ENCODE assay signal across 9 cellular contexts in the genomic region with DNA sequence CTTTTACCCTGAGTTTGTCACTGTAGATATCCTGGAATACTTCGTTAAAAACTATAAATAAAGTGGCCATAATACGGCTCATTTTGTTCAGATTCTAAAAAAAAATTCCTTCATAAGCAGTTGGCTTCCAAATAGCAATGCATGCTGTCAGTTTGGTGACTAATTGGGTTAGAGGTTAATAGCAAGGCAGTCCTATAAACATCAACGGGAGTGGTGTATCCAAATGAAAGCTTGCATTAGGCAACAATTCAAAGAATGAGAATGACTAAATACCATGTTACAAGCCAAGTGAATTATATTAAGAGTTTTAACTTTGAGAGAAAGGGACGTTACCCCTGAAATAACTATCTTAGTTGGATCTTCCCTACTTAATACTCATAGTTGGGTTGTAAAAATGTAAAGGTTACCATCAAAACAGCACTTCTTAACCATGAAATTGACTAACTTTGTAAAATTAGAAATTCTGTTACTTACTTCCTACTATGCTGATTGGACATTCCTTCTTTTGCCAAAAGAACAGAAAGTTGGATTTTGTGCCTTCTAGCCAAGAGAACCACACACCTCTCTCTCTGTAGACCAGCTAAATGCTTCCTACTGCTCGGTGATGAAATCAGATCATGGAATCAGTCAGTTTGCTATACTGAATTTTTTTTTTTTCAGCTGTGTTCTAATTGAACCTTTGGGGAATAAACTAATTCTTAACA.
DNase-seq lines count a peak whose midpoint lies in the region; ATAC-seq and TF ChIP-seq lines count a peak whose summit lies in the region.
"Had no signal": no experiment of that assay in that cellular context is flagged by ENCODE, and none has a peak within 500 bp of the region (broad histone marks: within the 10 kb centered on the region; RNA-seq: fewer than 3 reads in every experiment).

No MANE protein-coding gene starts in this region.

- TF ChIP-seq CTCF in 22Rv1 (IDR thresholded peaks at IDR 0.05), result no peak
- TF ChIP-seq CTCF in lower leg skin (IDR thresholded peaks at IDR 0.05), result no peak

- H3K27ac ChIP-seq in 22Rv1, result peak overlapping the region; percentile 64; the same call in 1 of the 2 replicates

- intact Hi-C loops in lower leg skin (cut with DNase I; ENCODE audit: low total_unique reads), result no loop called here

- TF ChIP-seq POLR2A in lower leg skin (IDR thresholded peaks at IDR 0.05), result no peak

- DNase-seq in LoVo (ENCODE audit: low spot score) (peak; percentile 87), dedifferentiated amniotic fluid mesenchymal stem cell (ENCODE audit: extremely low spot score) (peak; percentile 91), medulla oblongata (ENCODE audit: extremely low spot score) (peak; percentile 25), NCI-H748 treated with DMSO at 0.1 percent for 48 hours (lab: John Stamatoyannopoulos, UW) (no peak), lower leg skin (ENCODE audit: low spot score in 2 of 2) (no peak)

- no peak overlapping the region for H3K4me3 ChIP-seq in lower leg skin (ENCODE audit: low read depth, poor library complexity, severe bottlenecking)
- H3K4me3 ChIP-seq: HAP-1 had no signal

- 14% methylated on average over 5 of the region's 5 CpGs for WGBS in lower leg skin, 2 donors

- ATAC-seq in HG03565 (IDR thresholded peaks at IDR 0.05; ENCODE audit: unreplicated experiment) (no peak), GM19467 (IDR thresholded peaks at IDR 0.05; ENCODE audit: unreplicated experiment) (no peak)

Comparison
In these comparisons a context has a peak if more than half of its experiments do, and no peak if none do; other contexts are left out.
1. DNase-seq: peak in LoVo (single experiment), dedifferentiated amniotic fluid mesenchymal stem cell (single experiment) and medulla oblongata (single experiment); none in NCI-H748 treated with DMSO at 0.1 percent for 48 hours (single experiment) and lower leg skin (0 of 2).